Comparison of ENCODE assay signal across 11 cellular contexts in the genomic region with DNA sequence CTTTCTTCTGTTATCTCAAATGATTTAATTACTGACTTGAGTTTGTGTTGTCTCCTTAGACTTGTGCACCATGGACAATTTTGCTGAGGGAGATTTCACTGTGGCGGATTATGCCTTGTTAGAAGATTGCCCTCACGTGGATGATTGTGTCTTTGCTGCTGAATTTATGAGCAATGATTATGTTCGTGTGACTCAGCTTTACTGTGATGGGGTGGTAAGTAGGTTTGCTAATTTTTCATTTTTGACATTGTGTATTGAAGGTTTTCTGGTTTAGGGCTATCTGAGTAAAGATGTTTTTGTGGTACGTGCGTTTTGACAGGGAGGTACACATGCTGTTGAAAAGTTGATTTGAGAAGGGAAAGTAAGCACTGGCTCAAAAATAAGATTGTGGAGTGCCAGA. TPM values are rescaled to one million over a fixed set of nuclear protein-coding genes. Genes with fewer than 3 reads are reported as not detected.
DNase-seq lines count a peak whose midpoint lies in the region; ATAC-seq and TF ChIP-seq lines count a peak whose summit lies in the region.
"Had no signal": no experiment of that assay in that cellular context is flagged by ENCODE, and none has a peak within 500 bp of the region (broad histone marks: within the 10 kb centered on the region; RNA-seq: fewer than 3 reads in every experiment).

No MANE protein-coding gene starts in this region.

- DNase-seq in NCI-H82 (lab: John Stamatoyannopoulos, UW) = peak; percentile 67
- no peak for DNase-seq in NCI-H82 treated with DMSO at 0.1 percent for 48 hours (lab: John Stamatoyannopoulos, UW; ENCODE audit: unreplicated experiment)
- peak; percentile 60 for DNase-seq in RPMI7951 (ENCODE audit: low read depth)
- DNase-seq in fibroblast of lung (ENCODE audit: low read depth in 2 of 2) = peak; percentile 71 to 81
- no peak for DNase-seq in stimulated activated effector memory CD8-positive, alpha-beta T cell treated with anti-CD3 and anti-CD28 coated beads, Interleukin-12 subunit alpha, Interleukin-12 subunit beta, amount 100 ng/mL, for 72 hours (ENCODE audit: low spot score in 2 of 2)
- no peak for DNase-seq in activated CD4-positive, alpha-beta T cell treated with anti-CD3 and anti-CD28 coated beads, Interleukin-2, amount 50 U/mL, for 4 hours

- H3K27me3 ChIP-seq in fibroblast of lung (ENCODE audit: control insufficient read depth, insufficient read depth, low read length) = no peaks in the 10 kb centered on the region

- H3K4me3 Mint-ChIP-seq in stimulated activated effector memory CD8-positive, alpha-beta T cell treated with anti-CD3 and anti-CD28 coated beads, Interleukin-12 subunit alpha, Interleukin-12 subunit beta, amount 100 ng/mL, for 72 hours = no peak overlapping the region
- H3K4me3 Mint-ChIP-seq: activated naive CD8-positive, alpha-beta T cell had no signal

- H3K4me1 ChIP-seq in fibroblast of lung (ENCODE audit: control insufficient read depth, extremely low read depth, insufficient read depth, low read length) = no peaks in the 10 kb centered on the region

- peaks cover 27% of the 10 kb centered on the region for H3K36me3 Mint-ChIP-seq in stimulated activated effector memory CD8-positive, alpha-beta T cell treated with anti-CD3 and anti-CD28 coated beads, Interleukin-12 subunit alpha, Interleukin-12 subunit beta, amount 100 ng/mL, for 72 hours

- H4K20me1 ChIP-seq in fibroblast of lung (ENCODE audit: control insufficient read depth, extremely low read depth, insufficient read depth, low read length) = peaks cover 2% of the 10 kb centered on the region

- H3K79me2 ChIP-seq in fibroblast of lung (ENCODE audit: control insufficient read depth, insufficient read depth, low read length) = peaks cover 41% of the 10 kb centered on the region

- H3K4me1 Mint-ChIP-seq in stimulated activated effector memory CD8-positive, alpha-beta T cell treated with anti-CD3 and anti-CD28 coated beads, Interleukin-12 subunit alpha, Interleukin-12 subunit beta, amount 100 ng/mL, for 72 hours = peaks cover 16% of the 10 kb centered on the region

- H3K9me3 Mint-ChIP-seq in stimulated activated effector memory CD8-positive, alpha-beta T cell treated with anti-CD3 and anti-CD28 coated beads, Interleukin-12 subunit alpha, Interleukin-12 subunit beta, amount 100 ng/mL, for 72 hours = no peaks in the 10 kb centered on the region

- no peak overlapping the region for H3K27ac Mint-ChIP-seq in stimulated activated effector memory CD8-positive, alpha-beta T cell treated with anti-CD3 and anti-CD28 coated beads, Interleukin-12 subunit alpha, Interleukin-12 subunit beta, amount 100 ng/mL, for 72 hours
- H3K27ac Mint-ChIP-seq: activated naive CD8-positive, alpha-beta T cell had no signal

- H3K4me3 ChIP-seq in fibroblast of lung (replicated peaks in 1 of 4; ENCODE audit: control extremely low read depth in 1 of 4, insufficient read depth in 1 of 4, low read depth in 3 of 4, low read length in 4 of 4) = no peak overlapping the region

- H2AFZ ChIP-seq in fibroblast of lung (ENCODE audit: low read length) = no peak overlapping the region

- no peaks in the 10 kb centered on the region for H3K9me3 ChIP-seq in fibroblast of lung (ENCODE audit: control insufficient read depth, insufficient read depth, low read depth, low read length)
- H3K9me3 ChIP-seq: Caco-2 had no signal

- no peak overlapping the region for H3K9ac ChIP-seq in fibroblast of lung (ENCODE audit: insufficient read depth, low read length)

- peak; percentile 46 for ATAC-seq in stimulated activated effector memory CD8-positive, alpha-beta T cell treated with anti-CD3 and anti-CD28 coated beads, Interleukin-12 subunit alpha, Interleukin-12 subunit beta, amount 100 ng/mL, for 72 hours
- no peak for ATAC-seq in GM21367 (IDR thresholded peaks at IDR 0.05; ENCODE audit: unreplicated experiment)
- no peak for ATAC-seq in GM18520 (IDR thresholded peaks at IDR 0.05; ENCODE audit: unreplicated experiment)
- ATAC-seq: sciatic nerve had no signal

- H3K36me3 ChIP-seq in fibroblast of lung (ENCODE audit: control insufficient read depth, insufficient read depth, low read length) = no peaks in the 10 kb centered on the region

- H3K27ac ChIP-seq in fibroblast of lung (ENCODE audit: insufficient read depth, low read length) = no peak overlapping the region

- no peak overlapping the region for H3K4me2 ChIP-seq in fibroblast of lung (ENCODE audit: extremely low read depth, insufficient read depth, low read length)

- peak; percentile 25 to 53 for TF ChIP-seq CTCF in fibroblast of lung (conservative IDR thresholded peaks at IDR 0.05 in 1 of 2, IDR thresholded peaks at IDR 0.05 in 1 of 2; ENCODE audit: low read depth in 1 of 2, low read length in 2 of 2)

RNA-seq across cellular contexts. Expression of gene TTC3, which starts 14.1 kb away (rescaled TPM):
- 65.9 and 74.0 TPM in 2 replicates for total RNA-seq in RPMI7951 (2014; rRNA removed; shearing (Covaris generic))
- total RNA-seq in fibroblast of lung = 224 and 253 TPM in 2 replicates
- 93.2 and 121 TPM in 2 replicates for polyA plus RNA-seq in fibroblast of lung
- 67.1 and 109 TPM in 2 replicates for polyA plus RNA-seq in fibroblast of lung (2012)
- polyA minus RNA-seq in fibroblast of lung (ENCODE audit: low replicate concordance) = 36.3 and 59.6 TPM in 2 replicates

RNA-seq across cellular contexts. Expression of gene PIGP, which starts 14.3 kb away (rescaled TPM):
- 11.3 and 22.8 TPM in 2 replicates for total RNA-seq in RPMI7951 (2014; rRNA removed; shearing (Covaris generic))
- total RNA-seq in fibroblast of lung = 3.3 and 8.6 TPM in 2 replicates
- polyA plus RNA-seq in fibroblast of lung = 19.4 and 25.9 TPM in 2 replicates
- 12.0 and 14.7 TPM in 2 replicates for polyA plus RNA-seq in fibroblast of lung (2012)
- 0.85 and 2.0 TPM in 2 replicates for polyA minus RNA-seq in fibroblast of lung (ENCODE audit: low replicate concordance)

Comparison
In these comparisons a context has a peak if more than half of its experiments do, and no peak if none do; other contexts are left out.
1. DNase-seq: peak in NCI-H82 (single experiment), RPMI7951 (single experiment) and fibroblast of lung (2 of 2); none in NCI-H82 treated with DMSO at 0.1 percent for 48 hours (single experiment), stimulated activated effector memory CD8-positive, alpha-beta T cell treated with anti-CD3 and anti-CD28 coated beads, Interleukin-12 subunit alpha, Interleukin-12 subunit beta, amount 100 ng/mL, for 72 hours (0 of 2) and activated CD4-positive, alpha-beta T cell treated with anti-CD3 and anti-CD28 coated beads, Interleukin-2, amount 50 U/mL, for 4 hours (0 of 2).